ENCODE assay signal across 15 cellular contexts in the genomic region with DNA sequence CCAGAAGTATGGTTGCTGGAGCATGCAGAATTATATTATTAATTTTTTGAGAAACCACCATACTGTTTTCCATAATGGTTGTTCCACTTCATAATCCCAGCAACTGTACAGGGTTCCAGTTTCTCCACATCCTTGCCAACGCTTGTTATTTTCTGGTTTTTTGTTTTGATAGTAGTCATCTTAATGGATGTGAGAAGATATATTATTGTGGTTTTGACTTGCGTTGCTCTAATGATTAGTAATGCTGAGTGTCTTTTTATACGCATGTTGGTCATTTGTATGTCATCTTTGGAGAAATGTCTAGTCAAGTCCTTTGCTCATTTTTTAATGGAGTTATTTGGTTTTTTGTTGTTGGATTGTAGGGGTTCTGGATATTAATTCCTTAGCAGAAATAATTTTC.
"Had no signal": no experiment of that assay in that cellular context is flagged by ENCODE, and none has a peak within 500 bp of the region (broad histone marks: within the 10 kb centered on the region; RNA-seq: fewer than 3 reads in every experiment).

No MANE protein-coding gene starts in this region.

- H3K27ac ChIP-seq: heart right ventricle, left lung, pancreas had no signal

- H3K36me3 ChIP-seq: esophagus squamous epithelium, heart right ventricle, left lung, pancreas had no signal

- H3K4me3 ChIP-seq: esophagus squamous epithelium, heart right ventricle, left lung, pancreas had no signal

- H3K27me3 ChIP-seq: esophagus squamous epithelium, heart right ventricle, left lung, pancreas had no signal

- ATAC-seq: heart right ventricle, left lung, pancreas had no signal

- FAIRE-seq: frontal cortex, pancreas, urothelium cell line had no signal

- H3K9me3 ChIP-seq: esophagus squamous epithelium, heart right ventricle, left lung, pancreas had no signal

- DNase-seq: activated CD4-positive, alpha-beta memory T cell treated with anti-CD3 and anti-CD28 coated beads for 36 hours; activated CD4-positive, alpha-beta T cell treated with anti-CD3 and anti-CD28 coated beads for 1 hour; activated gamma-delta T cell; activated naive CD8-positive, alpha-beta T cell treated with anti-CD3 and anti-CD28 coated beads for 36 hours; activated T-cell treated with anti-CD3 and anti-CD28 coated beads, Interleukin-2, amount 50 U/mL, for 48 hours; anterior cingulate cortex; esophagus squamous epithelium; heart right ventricle; islet precursor cell; left lung; pancreas; stimulated activated CD4-positive, alpha-beta T cell treated with anti-CD3 and anti-CD28 coated beads, Interleukin-4, amount 100 ng/mL, for 4 hours; T-helper 2 cell had no signal
